Comparison of ENCODE assay signal across 10 cellular contexts in the genomic region with DNA sequence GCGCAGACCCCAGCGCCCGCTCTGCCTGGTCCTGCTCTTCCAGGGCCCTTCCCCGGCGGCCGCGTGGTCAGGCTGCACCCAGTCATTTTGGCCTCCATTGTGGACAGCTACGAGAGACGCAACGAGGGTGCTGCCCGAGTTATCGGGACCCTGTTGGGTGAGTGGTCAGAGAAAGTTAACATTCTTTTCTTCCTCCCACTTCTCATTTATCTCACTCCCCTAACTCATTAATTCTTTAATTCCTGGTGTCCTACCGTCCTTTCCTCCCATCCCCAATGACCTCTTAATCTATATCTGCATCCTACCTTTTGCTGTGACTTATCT. TPM values are rescaled to one million over a fixed set of nuclear protein-coding genes. Genes with fewer than 3 reads are reported as not detected.
DNase-seq lines count a peak whose midpoint lies in the region; ATAC-seq, FAIRE-seq and TF ChIP-seq lines count a peak whose summit lies in the region.
"Not testable (repeated sequence)": the region's sequence is repeated elsewhere in the genome, so short reads cannot be mapped to it uniquely, and the experiment has no call there.
"Had no signal": no experiment of that assay in that cellular context is flagged by ENCODE, and none has a peak within 500 bp of the region (broad histone marks: within the 10 kb centered on the region; RNA-seq: fewer than 3 reads in every experiment).

No MANE protein-coding gene starts in this region.

- H3K4me1 ChIP-seq in GM12878 (ENCODE audit: control insufficient read depth, insufficient read depth, low read length) (peaks cover 11% of the 10 kb centered on the region), sigmoid colon (peaks cover 0 to 36% (median 23%) of the 10 kb centered on the region in 4 donors)
- not testable (repeated sequence) for H3K4me1 ChIP-seq in mesenchymal stem cell (ENCODE audit: control insufficient read depth, insufficient read depth, low read depth, low read length)

- RAD21 ChIA-PET in GM12878 (lab: Charles Lee; ENCODE audit: unreplicated experiment), result interaction anchor here (0.6 to 7.2 kb wide), 12 partner anchors 9 to 889 kb away, joined by 3 to 161 read pairs (median 5); no protein-coding TSS in a partner anchor

- not testable (repeated sequence) for H2BK5ac ChIP-seq in mesenchymal stem cell (ENCODE audit: low read depth, low read length, poor library complexity, severe bottlenecking)

- peak overlapping the region; percentile 98 for H3K27ac Mint-ChIP-seq in T-helper 2 cell treated with Interferon-gamma antibody and Interleukin-4, amounts not matched to agents 5 μg/mL and 100 μg/mL, for 36 hours

- not testable (repeated sequence) for H3K36me3 ChIP-seq in GM12878 (ENCODE audit: control insufficient read depth in 2 of 2, insufficient read depth in 2 of 2, low read length in 1 of 2)
- H3K36me3 ChIP-seq in mesenchymal stem cell (ENCODE audit: control insufficient read depth in 1 of 2, insufficient read depth in 2 of 2, low read depth in 1 of 2, low read length in 2 of 2), result peaks cover 7 to 32% of the 10 kb centered on the region in 2 experiments
- H3K36me3 ChIP-seq in sigmoid colon, result peaks cover under 1 to 20% (median 9%) of the 10 kb centered on the region in 4 donors

- not testable (repeated sequence) for H2AFZ ChIP-seq in GM12878 (ENCODE audit: control insufficient read depth, low read depth, low read length); mesenchymal stem cell (ENCODE audit: low read depth, low read length)

- peaks cover 10% of the 10 kb centered on the region for H3K79me1 ChIP-seq in mesenchymal stem cell (replicated peaks; ENCODE audit: low read length, poor library complexity, severe bottlenecking)

- peaks cover 20% of the 10 kb centered on the region for H3K36me3 Mint-ChIP-seq in T-helper 2 cell treated with Interferon-gamma antibody and Interleukin-4, amounts not matched to agents 5 μg/mL and 100 μg/mL, for 36 hours (ENCODE audit: low read depth)

- in situ Hi-C loops in GM12878 (cut with MboI), result loop anchor here (5.0 kb wide), 2 partner anchors 95 to 890 kb away; no protein-coding TSS in a partner anchor

- H3K79me2 ChIP-seq in GM12878 (ENCODE audit: control insufficient read depth, insufficient read depth, low read length), result peaks cover 32% of the 10 kb centered on the region

- not testable (repeated sequence) for TF ChIP-seq CTCF in GM12875 (IDR thresholded peaks at IDR 0.05; ENCODE audit: borderline replicate concordance, insufficient read depth, low read depth, low read length); GM12878 (IDR thresholded peaks at IDR 0.05 in 2 of 3, conservative IDR thresholded peaks at IDR 0.05 in 1 of 3; ENCODE audit: control insufficient read depth in 2 of 3, extremely low read depth in 1 of 3, insufficient read depth in 1 of 3, low read depth in 3 of 3, low read length in 3 of 3); fibroblast of pulmonary artery (IDR thresholded peaks at IDR 0.05; ENCODE audit: low read length, missing control alignments); sigmoid colon (IDR thresholded peaks at IDR 0.05)

- intact Hi-C loops in GM12878 (cut with micrococcal nuclease; ENCODE audit: unreplicated experiment) (loop anchor here (1.0 to 2.0 kb wide), 2 partner anchors 95 to 889 kb away; no protein-coding TSS in a partner anchor), sigmoid colon (cut with DNase I) (loop anchor here (1.0 to 5.0 kb wide), 2 partner anchors 94 to 475 kb away; a partner anchor contains a TSS)

- WGBS in GM12878 (ENCODE audit: insufficient coverage, insufficient replicate concordance, low lambda C conversion rate, missing lambda C conversion rate), result 0% methylated on average over 13 of the region's 13 CpGs
- under 1% methylated on average over 6 of the region's 13 CpGs for WGBS in mesenchymal stem cell
- 0 to 1% methylated on average over 9 of the region's 13 CpGs for WGBS in sigmoid colon, 2 donors

- H3K27me3 Mint-ChIP-seq in T-helper 2 cell treated with Interferon-gamma antibody and Interleukin-4, amounts not matched to agents 5 μg/mL and 100 μg/mL, for 36 hours (ENCODE audit: low read depth), result not testable (repeated sequence)

- not testable (repeated sequence) for H3K4ac ChIP-seq in mesenchymal stem cell (ENCODE audit: low read depth in 1 of 2, low read length in 2 of 2)

- H3K9me3 Mint-ChIP-seq in T-helper 2 cell treated with Interferon-gamma antibody and Interleukin-4, amounts not matched to agents 5 μg/mL and 100 μg/mL, for 36 hours, result not testable (repeated sequence)

- H3K4me3 ChIP-seq in GM12875 (ENCODE audit: low read depth, low read length) (peak overlapping the region; percentile 61), GM12878 (peak overlapping the region; percentile 91), fibroblast of pulmonary artery (replicated peaks; ENCODE audit: low read depth, low read length) (peak overlapping the region; percentile 70), mesenchymal stem cell (ENCODE audit: insufficient read depth in 1 of 2, low read depth in 1 of 2, low read length in 2 of 2) (peak overlapping the region; percentile 84 to 94), sigmoid colon (peak overlapping the region; percentile 68 to 89 (median 80))

- H3K4me1 Mint-ChIP-seq in T-helper 2 cell treated with Interferon-gamma antibody and Interleukin-4, amounts not matched to agents 5 μg/mL and 100 μg/mL, for 36 hours (ENCODE audit: low read depth), result peaks cover 29% of the 10 kb centered on the region

- DNase-seq in HTR-8/SVneo (ENCODE audit: insufficient read length, low spot score); T-helper 2 cell treated with Interferon-gamma antibody and Interleukin-4, amounts not matched to agents 5 μg/mL and 100 μg/mL, for 36 hours (ENCODE audit: low spot score); GM12878 (ENCODE audit: low read depth, low spot score); fibroblast of pulmonary artery (ENCODE audit: low read depth); mesenchymal stem cell; sigmoid colon: not testable (repeated sequence)

- not testable (repeated sequence) for H3K23ac ChIP-seq in mesenchymal stem cell (ENCODE audit: low read length in 2 of 2)

- TF ChIP-seq EP300 in GM12878 (IDR thresholded peaks at IDR 0.05; ENCODE audit: borderline replicate concordance in 1 of 2, control insufficient read depth in 1 of 2, low read depth in 2 of 2, low read length in 2 of 2); sigmoid colon (IDR thresholded peaks at IDR 0.05): not testable (repeated sequence)

- peak overlapping the region; percentile 36 for H3K9ac ChIP-seq in GM12878 (ENCODE audit: control insufficient read depth, insufficient read depth, low read length)
- peak overlapping the region; percentile 95 for H3K9ac ChIP-seq in mesenchymal stem cell (ENCODE audit: low read length)

- peak overlapping the region; percentile 99 for H3K4me3 Mint-ChIP-seq in T-helper 2 cell treated with Interferon-gamma antibody and Interleukin-4, amounts not matched to agents 5 μg/mL and 100 μg/mL, for 36 hours

- H2BK15ac ChIP-seq in mesenchymal stem cell (ENCODE audit: low read depth, poor library complexity, severe bottlenecking), result not testable (repeated sequence)

- ATAC-seq in GM12878, result peak; percentile 38

- H4K20me1 ChIP-seq in GM12878 (ENCODE audit: control insufficient read depth, insufficient read depth), result not testable (repeated sequence)

- TF ChIP-seq POLR2A in GM12878 (IDR thresholded peaks at IDR 0.05; ENCODE audit: low read depth, low read length); sigmoid colon (IDR thresholded peaks at IDR 0.05): not testable (repeated sequence)

- peak overlapping the region; percentile 93 for H3K4me2 ChIP-seq in GM12878 (ENCODE audit: control insufficient read depth, insufficient read depth)
- H3K4me2 ChIP-seq in mesenchymal stem cell (ENCODE audit: low read length, poor library complexity, severe bottlenecking), result peak overlapping the region; percentile 87

- H3K27me3 ChIP-seq in GM12878 (replicated peaks in 1 of 2; ENCODE audit: control insufficient read depth in 2 of 2, insufficient read depth in 2 of 2, low read length in 1 of 2); mesenchymal stem cell (ENCODE audit: control insufficient read depth in 1 of 2, insufficient read depth in 1 of 2, low read length in 2 of 2); sigmoid colon: not testable (repeated sequence)

- POLR2A ChIA-PET in GM12878 (lab: Charles Lee), result interaction anchor here (1.4 to 2.5 kb wide), 2 partner anchors 10 to 95 kb away, joined by 6 to 29 read pairs; no protein-coding TSS in a partner anchor

- TF ChIP-seq RAD21 in GM12878 (IDR thresholded peaks at IDR 0.05; ENCODE audit: insufficient read depth, low read depth, low read length), result not testable (repeated sequence)

- not testable (repeated sequence) for H2AK5ac ChIP-seq in mesenchymal stem cell (ENCODE audit: low read length, severe bottlenecking)

- CTCF ChIA-PET in GM12878 (lab: Yijun Ruan, JAX), result interaction anchor here (0.7 to 6.2 kb wide), 33 partner anchors 8 to 1759 kb away, joined by 3 to 271 read pairs (median 6); a partner anchor contains a TSS

- peak; percentile 9 for FAIRE-seq in HTR-8/SVneo (lab: Jason Lieb, UNC)
- FAIRE-seq in GM12878 (lab: Jason Lieb, UNC), result not testable (repeated sequence)

- peak overlapping the region; percentile 96 for H4K8ac ChIP-seq in mesenchymal stem cell (ENCODE audit: low read length)

- H3K18ac ChIP-seq in mesenchymal stem cell (ENCODE audit: low read depth in 1 of 2, low read length in 2 of 2), result not testable (repeated sequence)

- not testable (repeated sequence) for H2BK12ac ChIP-seq in mesenchymal stem cell (ENCODE audit: low read length in 2 of 2)

- SMC1A ChIA-PET in GM12878 (lab: Charles Lee; ENCODE audit: uncharacterized antibody, unreplicated experiment), result interaction anchor here (0.8 to 6.2 kb wide), 15 partner anchors 9 to 470 kb away, joined by 3 to 190 read pairs (median 7); no protein-coding TSS in a partner anchor

- BruUV-seq in GM12878 (replicated peaks; lab: Mats Ljungman, UMichigan), result not testable (repeated sequence)

- not testable (repeated sequence) for H2BK120ac ChIP-seq in mesenchymal stem cell (ENCODE audit: low read depth, low read length)

- not testable (repeated sequence) for H4K91ac ChIP-seq in mesenchymal stem cell (ENCODE audit: low read length)

- not testable (repeated sequence) for H3K9me3 ChIP-seq in GM12878 (replicated peaks; ENCODE audit: control insufficient read depth, insufficient read depth, low read length); mesenchymal stem cell (ENCODE audit: control insufficient read depth, low read length); sigmoid colon

- H3K27ac ChIP-seq in GM12878 (ENCODE audit: control insufficient read depth, insufficient read depth) (peak overlapping the region; percentile 24; the same call in 1 of the 2 replicates), sigmoid colon (peak overlapping the region; percentile 76 to 83 (median 80))
- not testable (repeated sequence) for H3K27ac ChIP-seq in mesenchymal stem cell (ENCODE audit: low read length, poor library complexity, severe bottlenecking)

- H3K14ac ChIP-seq in mesenchymal stem cell (ENCODE audit: low read length in 2 of 2), result not testable (repeated sequence)

RNA-seq across cellular contexts. Expression of a gene that starts 0.4 kb away (rescaled TPM):
- total RNA-seq in GM12878 (2013; cell fraction: nucleolus; rRNA removed), result 171 and 188 TPM in 2 replicates
- total RNA-seq in GM12878 (2014; rRNA removed) (371 and 461 TPM in 2 replicates), GM12878 (2014; rRNA removed; fragmentation: Illumina TruSeq; extraction: Trizol) (208 and 214 TPM in 2 replicates), GM12878 (2021) (363 and 377 TPM in 2 replicates), sigmoid colon (100 to 1,000 TPM; 210 to 233 (median 224) TPM)
- 319 TPM for polyA plus RNA-seq in GM12878 (2011; ENCODE audit: low read depth)
- polyA plus RNA-seq in GM12878 (2011; rRNA removed) (92.5 and 112 TPM in 2 replicates), GM12878 (2014; fragmentation: Illumina TruSeq; extraction: Trizol) (317 and 323 TPM in 2 replicates), GM12878 (2014; fragmentation: Nextera tagmentation; extraction: Ambion mirVana) (100 to 1,000 TPM in 1 of 2 experiments, 10 to 100 TPM in 1; 81.3 to 226 TPM), GM12878 (2014; rRNA removed) (211 and 259 TPM in 2 replicates), GM12878 (2016; fragmentation: Nextera tagmentation; extraction: Ambion mirVana) (100 to 1,000 TPM; 158 to 177 TPM), sigmoid colon (100 to 1,000 TPM; 192 to 540 (median 442) TPM)
- 196 and 274 TPM in 2 replicates for polyA plus RNA-seq in GM12878 (2011; cell fraction: cytosol; rRNA removed)
- polyA plus RNA-seq in GM12878 (2011; cell fraction: nucleus; rRNA removed), result 170 and 260 TPM in 2 replicates
- 342 and 436 TPM in 2 replicates for polyA plus RNA-seq in GM12878 (2012)
- polyA minus RNA-seq in GM12878 (2011; rRNA and poly(A)+ RNA removed), result 176 and 215 TPM in 2 replicates
- 93.1 and 122 TPM in 2 replicates for polyA minus RNA-seq in GM12878 (2011; cell fraction: cytosol; rRNA and poly(A)+ RNA removed)
- polyA minus RNA-seq in GM12878 (2011; cell fraction: nucleus; rRNA and poly(A)+ RNA removed), result 48.1 and 68.6 TPM in 2 replicates
- 570 TPM for polyA plus RNA-seq in mesenchymal stem cell (2013, experiment 1 of 2)
- 566 TPM for polyA plus RNA-seq in mesenchymal stem cell (2013, experiment 2 of 2)

RNA-seq across cellular contexts. Expression of a gene that starts 22.3 kb away (rescaled TPM):
- total RNA-seq in GM12878 (2013; cell fraction: nucleolus; rRNA removed), result 0.21 TPM in 1 of 2 replicates, not detected in the other
- total RNA-seq in GM12878 (2014; rRNA removed) (not detected in 2 replicates), GM12878 (2014; rRNA removed; fragmentation: Illumina TruSeq; extraction: Trizol) (not detected in 2 replicates), GM12878 (2021) (not detected in 2 replicates), sigmoid colon (not detected)
- not detected for polyA plus RNA-seq in GM12878 (2011; ENCODE audit: low read depth)
- polyA plus RNA-seq in GM12878 (2011; rRNA removed) (0.04 TPM in 1 of 2 replicates, not detected in the other), GM12878 (2014; fragmentation: Illumina TruSeq; extraction: Trizol) (not detected in 2 replicates), GM12878 (2014; fragmentation: Nextera tagmentation; extraction: Ambion mirVana) (not detected), GM12878 (2014; rRNA removed) (not detected in 2 replicates), GM12878 (2016; fragmentation: Nextera tagmentation; extraction: Ambion mirVana) (not detected), sigmoid colon (not detected)
- 0.01 and 0.02 TPM in 2 replicates for polyA plus RNA-seq in GM12878 (2011; cell fraction: cytosol; rRNA removed)
- 0.04 and 0.07 TPM in 2 replicates for polyA plus RNA-seq in GM12878 (2011; cell fraction: nucleus; rRNA removed)
- not detected in 2 replicates for polyA plus RNA-seq in GM12878 (2012)
- 0.07 and 0.10 TPM in 2 replicates for polyA minus RNA-seq in GM12878 (2011; rRNA and poly(A)+ RNA removed)
- not detected in 2 replicates for polyA minus RNA-seq in GM12878 (2011; cell fraction: cytosol; rRNA and poly(A)+ RNA removed)
- 0.24 TPM in 1 of 2 replicates, not detected in the other for polyA minus RNA-seq in GM12878 (2011; cell fraction: nucleus; rRNA and poly(A)+ RNA removed)
- not detected for polyA plus RNA-seq in mesenchymal stem cell (2013, experiment 1 of 2)
- not detected for polyA plus RNA-seq in mesenchymal stem cell (2013, experiment 2 of 2)
- total RNA-seq: posterior vena cava, Right ventricle myocardium superior had no signal

RNA-seq across cellular contexts. Expression of a gene that starts 46.0 kb away (rescaled TPM):
- not detected in 2 replicates for total RNA-seq in GM12878 (2013; cell fraction: nucleolus; rRNA removed)
- total RNA-seq in GM12878 (2014; rRNA removed), result not detected in 2 replicates
- total RNA-seq in GM12878 (2014; rRNA removed; fragmentation: Illumina TruSeq; extraction: Trizol), result not detected in 2 replicates
- total RNA-seq in GM12878 (2021), result not detected in 2 replicates
- polyA plus RNA-seq in GM12878 (2011; ENCODE audit: low read depth), result not detected
- 0.04 TPM in 1 of 2 replicates, not detected in the other for polyA plus RNA-seq in GM12878 (2011; rRNA removed)
- not detected in 2 replicates for polyA plus RNA-seq in GM12878 (2011; cell fraction: cytosol; rRNA removed)
- not detected in 2 replicates for polyA plus RNA-seq in GM12878 (2011; cell fraction: nucleus; rRNA removed)
- polyA plus RNA-seq in GM12878 (2012), result not detected in 2 replicates
- not detected in 2 replicates for polyA plus RNA-seq in GM12878 (2014; fragmentation: Illumina TruSeq; extraction: Trizol)
- polyA plus RNA-seq in GM12878 (2014; fragmentation: Nextera tagmentation; extraction: Ambion mirVana), result not detected
- not detected in 2 replicates for polyA plus RNA-seq in GM12878 (2014; rRNA removed)
- not detected for polyA plus RNA-seq in GM12878 (2016; fragmentation: Nextera tagmentation; extraction: Ambion mirVana)
- not detected in 2 replicates for polyA minus RNA-seq in GM12878 (2011; rRNA and poly(A)+ RNA removed)
- polyA minus RNA-seq in GM12878 (2011; cell fraction: cytosol; rRNA and poly(A)+ RNA removed), result not detected in 2 replicates
- not detected in 2 replicates for polyA minus RNA-seq in GM12878 (2011; cell fraction: nucleus; rRNA and poly(A)+ RNA removed)
- not detected for polyA plus RNA-seq in mesenchymal stem cell (2013, experiment 1 of 2)
- polyA plus RNA-seq in mesenchymal stem cell (2013, experiment 2 of 2), result not detected
- not detected for total RNA-seq in sigmoid colon
- polyA plus RNA-seq in sigmoid colon, result not detected
- total RNA-seq: Daoy, posterior vena cava, Right ventricle myocardium superior had no signal

RNA-seq across cellular contexts. Expression of a gene that starts 56.5 kb away (rescaled TPM):
- 0.07 TPM in 1 of 2 replicates, not detected in the other for total RNA-seq in GM12878 (2013; cell fraction: nucleolus; rRNA removed)
- total RNA-seq in GM12878 (2014; rRNA removed) (not detected in 2 replicates), GM12878 (2014; rRNA removed; fragmentation: Illumina TruSeq; extraction: Trizol) (not detected in 2 replicates), GM12878 (2021) (not detected in 2 replicates), sigmoid colon (not detected)
- polyA plus RNA-seq in GM12878 (2011; ENCODE audit: low read depth), result not detected
- polyA plus RNA-seq in GM12878 (2011; rRNA removed) (not detected in 2 replicates), GM12878 (2014; fragmentation: Illumina TruSeq; extraction: Trizol) (not detected in 2 replicates), GM12878 (2014; fragmentation: Nextera tagmentation; extraction: Ambion mirVana) (not detected), GM12878 (2014; rRNA removed) (not detected in 2 replicates), GM12878 (2016; fragmentation: Nextera tagmentation; extraction: Ambion mirVana) (not detected), sigmoid colon (not detected)
- polyA plus RNA-seq in GM12878 (2011; cell fraction: cytosol; rRNA removed), result not detected in 2 replicates
- polyA plus RNA-seq in GM12878 (2011; cell fraction: nucleus; rRNA removed), result 0.12 TPM in 1 of 2 replicates, not detected in the other
- polyA plus RNA-seq in GM12878 (2012), result not detected in 2 replicates
- not detected in 2 replicates for polyA minus RNA-seq in GM12878 (2011; rRNA and poly(A)+ RNA removed)
- not detected in 2 replicates for polyA minus RNA-seq in GM12878 (2011; cell fraction: cytosol; rRNA and poly(A)+ RNA removed)
- polyA minus RNA-seq in GM12878 (2011; cell fraction: nucleus; rRNA and poly(A)+ RNA removed), result not detected in 2 replicates
- not detected for polyA plus RNA-seq in mesenchymal stem cell (2013, experiment 1 of 2)
- not detected for polyA plus RNA-seq in mesenchymal stem cell (2013, experiment 2 of 2)
- total RNA-seq: Daoy, posterior vena cava, Right ventricle myocardium superior had no signal
